1 cellular context compared by ENCODE assay signal in the genomic region with DNA sequence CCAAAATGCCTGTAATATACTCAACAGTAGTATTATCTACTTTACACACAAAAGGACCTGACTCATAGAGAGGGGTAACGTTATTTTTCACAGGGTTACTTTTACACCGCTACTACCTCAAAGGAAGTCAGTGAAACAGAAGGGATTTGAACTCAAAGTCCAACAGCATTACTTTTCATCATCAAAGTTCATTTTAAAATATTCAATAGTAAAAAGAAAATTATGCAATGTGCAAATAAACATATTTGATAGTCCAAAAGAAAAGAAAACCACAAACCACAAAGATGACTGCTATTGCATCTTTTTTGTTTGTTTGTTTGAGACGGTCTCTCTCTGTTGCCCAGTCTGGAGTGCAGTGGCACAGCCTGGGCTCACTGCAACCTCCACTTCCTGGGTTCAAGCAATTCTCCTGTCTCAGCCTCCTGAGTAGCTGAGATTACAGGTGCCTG.
TF ChIP-seq lines count a peak whose summit lies in the region.

No MANE protein-coding gene starts in this region.

TF ChIP-seq in A549, 52 proteins besides CTCF, POLR2A, EP300 and RAD21 (continued from another document):
- TF ChIP-seq, protein P1, sequence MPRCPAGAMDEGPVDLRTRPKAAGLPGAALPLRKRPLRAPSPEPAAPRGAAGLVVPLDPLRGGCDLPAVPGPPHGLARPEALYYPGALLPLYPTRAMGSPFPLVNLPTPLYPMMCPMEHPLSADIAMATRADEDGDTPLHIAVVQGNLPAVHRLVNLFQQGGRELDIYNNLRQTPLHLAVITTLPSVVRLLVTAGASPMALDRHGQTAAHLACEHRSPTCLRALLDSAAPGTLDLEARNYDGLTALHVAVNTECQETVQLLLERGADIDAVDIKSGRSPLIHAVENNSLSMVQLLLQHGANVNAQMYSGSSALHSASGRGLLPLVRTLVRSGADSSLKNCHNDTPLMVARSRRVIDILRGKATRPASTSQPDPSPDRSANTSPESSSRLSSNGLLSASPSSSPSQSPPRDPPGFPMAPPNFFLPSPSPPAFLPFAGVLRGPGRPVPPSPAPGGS (IDR thresholded peaks at IDR 0.05) = no peak
- TF ChIP-seq CHD4 (IDR thresholded peaks at IDR 0.05; ENCODE audit: borderline replicate concordance) (peak; percentile 31; the same call in 1 of the 2 replicates), ZC3H11A (IDR thresholded peaks at IDR 0.05) (no peak)
